ENCODE assay signal across 27 cellular contexts in genomic region chr2:136070913-136071312, GRCh38. TPM values are rescaled to one million over a fixed set of nuclear protein-coding genes. Genes with fewer than 3 reads are reported as not detected.
A peak's percentile ranks its signal among the peaks of the same experiment; 100 is the strongest.
DNase-seq lines count a peak whose midpoint lies in the region; ATAC-seq, FAIRE-seq and TF ChIP-seq lines count a peak whose summit lies in the region.
"Had no signal": no experiment of that assay in that cellular context is flagged by ENCODE, and none has a peak within 500 bp of the region (broad histone marks: within the 10 kb centered on the region; RNA-seq: fewer than 3 reads in every experiment).

No MANE protein-coding gene starts in this region.

- H3K4me1 ChIP-seq in GM12878 (ENCODE audit: control insufficient read depth, insufficient read depth, low read length) (peaks cover 5% of the 10 kb centered on the region; the same call in 1 of the 2 replicates), HAP-1 (no peaks in the 10 kb centered on the region)
- H3K4me1 ChIP-seq: Peyer's patch had no signal

- no TSS peak for BruUV-seq in GM12878 (replicated peaks; lab: Mats Ljungman, UMichigan)

- no peak for TF ChIP-seq CTCF in GM12878 (IDR thresholded peaks at IDR 0.05 in 2 of 3, conservative IDR thresholded peaks at IDR 0.05 in 1 of 3; ENCODE audit: control insufficient read depth in 2 of 3, extremely low read depth in 1 of 3, insufficient read depth in 1 of 3, low read depth in 3 of 3, low read length in 3 of 3)

- RAD21 ChIA-PET in GM12878 (lab: Charles Lee; ENCODE audit: unreplicated experiment) = interaction anchor here (1.2 to 4.0 kb wide), 4 partner anchors 13 to 183 kb away, joined by 4 to 57 read pairs (median 12); no protein-coding TSS in a partner anchor

- H2AFZ ChIP-seq in GM12878 (ENCODE audit: control insufficient read depth, low read depth, low read length) = no peak overlapping the region

- CTCF ChIA-PET in GM12878 (lab: Yijun Ruan, JAX) = interaction anchor here (1.0 to 2.7 kb wide), 3 partner anchors 8 to 37 kb away, joined by 3 to 11 read pairs (median 4); no protein-coding TSS in a partner anchor

- FAIRE-seq in GM12878 (lab: Jason Lieb, UNC) = no peak
- FAIRE-seq: GM12891, H1, HTR-8/SVneo had no signal

- ATAC-seq in GM18502 (IDR thresholded peaks at IDR 0.05; ENCODE audit: poor library complexity, unreplicated experiment) (peak; percentile 61), GM18508 (IDR thresholded peaks at IDR 0.05; ENCODE audit: insufficient read depth, unreplicated experiment) (peak; percentile 54), HG03135 (IDR thresholded peaks at IDR 0.05; ENCODE audit: unreplicated experiment) (peak; percentile 61), GM12878 (peak; percentile 39)
- ATAC-seq: HCT116 had no signal

- H3K36me3 ChIP-seq in GM12878 (ENCODE audit: control insufficient read depth in 2 of 2, insufficient read depth in 2 of 2, low read length in 1 of 2) (no peaks in the 10 kb centered on the region), HAP-1 (replicated peaks) (no peaks in the 10 kb centered on the region)
- H3K36me3 ChIP-seq: Peyer's patch had no signal

- H3K79me2 ChIP-seq in GM12878 (ENCODE audit: control insufficient read depth, insufficient read depth, low read length) = no peaks in the 10 kb centered on the region

- H3K4me2 ChIP-seq in GM12878 (ENCODE audit: control insufficient read depth, insufficient read depth) = no peak overlapping the region

- H3K4me3 ChIP-seq in GM12878 = no peak overlapping the region
- H3K4me3 ChIP-seq in HAP-1 = no peak overlapping the region
- H3K4me3 ChIP-seq: Peyer's patch, SK-N-MC had no signal

- no peak overlapping the region for H3K27ac ChIP-seq in GM12878 (ENCODE audit: control insufficient read depth, insufficient read depth)
- H3K27ac ChIP-seq: Peyer's patch, SK-N-MC had no signal

- POLR2A ChIA-PET in GM12878 (lab: Charles Lee) = interaction anchor here (1.1 to 4.9 kb wide), 2 partner anchors 11 to 12 kb away, joined by 3 to 39 read pairs; no protein-coding TSS in a partner anchor

- no peak for TF ChIP-seq RAD21 in GM12878 (IDR thresholded peaks at IDR 0.05; ENCODE audit: insufficient read depth, low read depth, low read length)

- intact Hi-C loops in GM12878 (cut with micrococcal nuclease; ENCODE audit: unreplicated experiment) = no loop called here

- TF ChIP-seq EP300 in GM12878 (IDR thresholded peaks at IDR 0.05; ENCODE audit: borderline replicate concordance in 1 of 2, control insufficient read depth in 1 of 2, low read depth in 2 of 2, low read length in 2 of 2) = no peak

- SMC1A ChIA-PET in GM12878 (lab: Charles Lee; ENCODE audit: uncharacterized antibody, unreplicated experiment) = interaction anchor here (1.0 to 6.0 kb wide), 6 partner anchors 12 to 140 kb away, joined by 3 to 113 read pairs (median 4); no protein-coding TSS in a partner anchor

- H3K9me3 ChIP-seq in GM12878 (replicated peaks; ENCODE audit: control insufficient read depth, insufficient read depth, low read length) (peaks cover 7% of the 10 kb centered on the region; the same call in 2 of the 3 replicates), HAP-1 (no peaks in the 10 kb centered on the region)
- H3K9me3 ChIP-seq: Peyer's patch had no signal

- H3K9ac ChIP-seq in GM12878 (ENCODE audit: control insufficient read depth, insufficient read depth, low read length) = no peak overlapping the region

- no peak for TF ChIP-seq POLR2A in GM12878 (IDR thresholded peaks at IDR 0.05; ENCODE audit: low read depth, low read length)

- H3K27me3 ChIP-seq in GM12878 (replicated peaks in 1 of 2; ENCODE audit: control insufficient read depth in 2 of 2, insufficient read depth in 2 of 2, low read length in 1 of 2) = peaks cover 0 to under 1% of the 10 kb centered on the region in 2 experiments; a peak in 1 of 4 replicates
- no peaks in the 10 kb centered on the region; the same call in 1 of the 2 replicates for H3K27me3 ChIP-seq in HAP-1 (ENCODE audit: low read depth)
- H3K27me3 ChIP-seq: Peyer's patch had no signal

- in situ Hi-C loops in GM12878 (cut with MboI) (no loop called here), HAP-1 (cut with MboI; ENCODE audit: low sequenced_read_pairs) (no loop called here)

- no peak for DNase-seq in GM12878 (ENCODE audit: low read depth, low spot score)
- DNase-seq in HAP-1 (ENCODE audit: low spot score in 2 of 2) = no peak
- no peak for DNase-seq in AG08396 (ENCODE audit: low spot score)
- no peak for DNase-seq in T1000 (lab: John Stamatoyannopoulos, UW)
- DNase-seq: CD8-positive, alpha-beta memory T cell; DMS 273 treated with DMSO at 0.1 percent for 48 hours; DMS79; EL; GDM1; KBM-7; NCI-H1694; NCI-H2081; NCI-H226; NCI-H510A; NCI-H69; OCI-M1; Peyer's patch; SHP77 treated with DMSO at 0.1 percent for 48 hours had no signal

- H4K20me1 ChIP-seq in GM12878 (ENCODE audit: control insufficient read depth, insufficient read depth) = no peaks in the 10 kb centered on the region

- 83% methylated on average over 4 of the region's 4 CpGs for WGBS in GM12878 (ENCODE audit: insufficient coverage, insufficient replicate concordance, low lambda C conversion rate, missing lambda C conversion rate)

TF ChIP-seq in GM12878, 131 proteins besides CTCF, POLR2A, EP300 and RAD21 (continues in another document):
- TF ChIP-seq NR2C2 (IDR thresholded peaks at IDR 0.05; ENCODE audit: borderline replicate concordance, control insufficient read depth, insufficient read length, low read depth) (no peak), E4F1 (IDR thresholded peaks at IDR 0.05; ENCODE audit: borderline replicate concordance, partially characterized antibody) (no peak), SPI1 (IDR thresholded peaks at IDR 0.05; ENCODE audit: borderline replicate concordance, insufficient read depth, low read depth, low read length) (no peak), ATF3 (IDR thresholded peaks at IDR 0.05; ENCODE audit: borderline replicate concordance, extremely low read depth, low read depth, low read length) (no peak), LARP7 (IDR thresholded peaks at IDR 0.05) (no peak)

RNA-seq across cellular contexts. Expression of gene CXCR4, which starts 47.0 kb away (rescaled TPM):
- total RNA-seq in GM12878 (2013; cell fraction: nucleolus; rRNA removed) = 345 and 356 TPM in 2 replicates
- total RNA-seq in GM12878 (2014; rRNA removed) = 53.3 and 59.5 TPM in 2 replicates
- total RNA-seq in GM12878 (2014; rRNA removed; fragmentation: Illumina TruSeq; extraction: Trizol) = 47.2 and 48.7 TPM in 2 replicates
- total RNA-seq in GM12878 (2021) = 45.9 and 49.6 TPM in 2 replicates
- polyA plus RNA-seq in GM12878 (2011; ENCODE audit: low read depth) = 11.9 TPM
- polyA plus RNA-seq in GM12878 (2011; rRNA removed) = 489 and 749 TPM in 2 replicates
- 908 and 922 TPM in 2 replicates for polyA plus RNA-seq in GM12878 (2011; cell fraction: cytosol; rRNA removed)
- polyA plus RNA-seq in GM12878 (2011; cell fraction: nucleus; rRNA removed) = 473 and 829 TPM in 2 replicates
- polyA plus RNA-seq in GM12878 (2012) = 11.9 and 13.5 TPM in 2 replicates
- 69.2 and 78.8 TPM in 2 replicates for polyA plus RNA-seq in GM12878 (2014; fragmentation: Illumina TruSeq; extraction: Trizol)
- 10 to 100 TPM; 31.1 to 32.3 TPM for polyA plus RNA-seq in GM12878 (2014; fragmentation: Nextera tagmentation; extraction: Ambion mirVana)
- 56.7 and 65.7 TPM in 2 replicates for polyA plus RNA-seq in GM12878 (2014; rRNA removed)
- 10 to 100 TPM; 52.1 to 55.7 TPM for polyA plus RNA-seq in GM12878 (2016; fragmentation: Nextera tagmentation; extraction: Ambion mirVana)
- polyA minus RNA-seq in GM12878 (2011; rRNA and poly(A)+ RNA removed) = 1,227 and 1,449 TPM in 2 replicates
- polyA minus RNA-seq in GM12878 (2011; cell fraction: cytosol; rRNA and poly(A)+ RNA removed) = 271 and 274 TPM in 2 replicates
- polyA minus RNA-seq in GM12878 (2011; cell fraction: nucleus; rRNA and poly(A)+ RNA removed) = 348 and 356 TPM in 2 replicates
- total RNA-seq: LHCN-M2 had no signal
